ENCODE assay signal across 18 cellular contexts in the genomic region with DNA sequence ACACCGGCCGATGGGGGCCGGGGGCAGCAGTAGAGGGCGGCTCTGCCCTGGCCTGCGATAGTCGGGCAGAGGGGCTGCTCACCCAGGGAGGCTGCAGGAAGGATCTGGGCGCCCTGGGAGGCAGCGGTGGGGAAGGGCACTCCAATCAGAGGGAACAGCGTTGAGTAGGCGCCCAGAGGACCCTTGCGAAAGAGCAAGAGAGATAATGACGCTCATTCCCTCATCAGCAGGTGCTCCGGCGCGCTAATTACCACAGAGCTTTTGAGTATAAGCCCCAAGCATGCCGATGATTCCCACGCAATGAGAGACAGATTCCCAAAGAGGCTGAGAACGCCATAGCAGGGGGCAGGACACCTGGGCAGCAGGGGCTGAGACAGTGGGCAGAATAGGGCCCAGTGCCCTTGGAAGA.
A peak's percentile ranks its signal among the peaks of the same experiment; 100 is the strongest.
DNase-seq lines count a peak whose midpoint lies in the region; ATAC-seq and TF ChIP-seq lines count a peak whose summit lies in the region.
"Had no signal": no experiment of that assay in that cellular context is flagged by ENCODE, and none has a peak within 500 bp of the region (broad histone marks: within the 10 kb centered on the region; RNA-seq: fewer than 3 reads in every experiment).

No MANE protein-coding gene starts in this region.

- no peaks in the 10 kb centered on the region for H3K9me3 Mint-ChIP-seq in natural killer cell treated with Interleukin-12 subunit alpha and Interleukin-12 subunit beta and Interleukin-15 and Interleukin-18, amount 100 ng/mL, for 72 hours
- no peaks in the 10 kb centered on the region for H3K9me3 Mint-ChIP-seq in natural killer cell
- H3K9me3 Mint-ChIP-seq in nephron progenitor cell = peaks cover 1% of the 10 kb centered on the region
- H3K9me3 Mint-ChIP-seq: activated T-cell treated with anti-CD3 and anti-CD28 coated beads, Interleukin-2, amount 50 U/mL, for 24 hours had no signal

- H3K27ac Mint-ChIP-seq in natural killer cell treated with Interleukin-12 subunit alpha and Interleukin-12 subunit beta and Interleukin-15 and Interleukin-18, amount 100 ng/mL, for 72 hours = no peak overlapping the region
- peak overlapping the region in 1 of 2 donors; percentile 92 for H3K27ac Mint-ChIP-seq in natural killer cell
- peak overlapping the region; percentile 40 for H3K27ac Mint-ChIP-seq in nephron progenitor cell
- H3K27ac Mint-ChIP-seq: activated T-cell treated with anti-CD3 and anti-CD28 coated beads, Interleukin-2, amount 50 U/mL, for 24 hours had no signal

- no peak for ATAC-seq in natural killer cell treated with Interleukin-12 subunit alpha and Interleukin-12 subunit beta and Interleukin-15 and Interleukin-18, amount 100 ng/mL, for 72 hours
- ATAC-seq in natural killer cell (no peak), Right ventricle myocardium superior (ENCODE audit: poor library complexity) (no peak), GM18505 (IDR thresholded peaks at IDR 0.05; ENCODE audit: unreplicated experiment) (no peak), foreskin keratinocyte (no peak)
- ATAC-seq: GM12878 had no signal

- H3K27me3 ChIP-seq in foreskin keratinocyte = no peaks in the 10 kb centered on the region
- H3K27me3 ChIP-seq: stomach, uterus had no signal

- no peak overlapping the region for H3K4me3 Mint-ChIP-seq in natural killer cell treated with Interleukin-12 subunit alpha and Interleukin-12 subunit beta and Interleukin-15 and Interleukin-18, amount 100 ng/mL, for 72 hours
- H3K4me3 Mint-ChIP-seq in natural killer cell = no peak overlapping the region
- no peak overlapping the region for H3K4me3 Mint-ChIP-seq in nephron progenitor cell
- H3K4me3 Mint-ChIP-seq: activated T-cell treated with anti-CD3 and anti-CD28 coated beads, Interleukin-2, amount 50 U/mL, for 24 hours had no signal

- peaks cover 13% of the 10 kb centered on the region for H3K4me1 ChIP-seq in foreskin keratinocyte
- H3K4me1 ChIP-seq: uterus had no signal

- no peak for TF ChIP-seq POLR2A in GM18505 (IDR thresholded peaks at IDR 0.05; ENCODE audit: borderline replicate concordance, extremely low read depth, insufficient read depth, insufficient read length)

- no peak overlapping the region for H3K27ac ChIP-seq in foreskin keratinocyte
- H3K27ac ChIP-seq: stomach had no signal

- H3K27me3 Mint-ChIP-seq in natural killer cell treated with Interleukin-12 subunit alpha and Interleukin-12 subunit beta and Interleukin-15 and Interleukin-18, amount 100 ng/mL, for 72 hours = peaks cover 0 to 4% of the 10 kb centered on the region in 2 donors
- H3K27me3 Mint-ChIP-seq in natural killer cell (ENCODE audit: low read depth in 2 of 2) (peaks cover 0 to 6% of the 10 kb centered on the region in 2 donors), nephron progenitor cell (ENCODE audit: low read depth, poor library complexity) (no peaks in the 10 kb centered on the region)
- H3K27me3 Mint-ChIP-seq: activated T-cell treated with anti-CD3 and anti-CD28 coated beads, Interleukin-2, amount 50 U/mL, for 24 hours had no signal

- peak; percentile 37 for DNase-seq in natural killer cell treated with Interleukin-12 subunit alpha and Interleukin-12 subunit beta and Interleukin-15 and Interleukin-18, amount 100 ng/mL, for 72 hours (ENCODE audit: low spot score)
- DNase-seq in natural killer cell = no peak
- DNase-seq in Right ventricle myocardium superior = peak; percentile 18
- no peak for DNase-seq in nephron progenitor cell
- no peak for DNase-seq in OCI-M2 (lab: John Stamatoyannopoulos, UW; ENCODE audit: unreplicated experiment)
- DNase-seq in activated CD4-positive, alpha-beta T cell treated with anti-CD3 and anti-CD28 coated beads, Interleukin-2, amount 50 U/mL, for 4 hours = no peak
- no peak for DNase-seq in foreskin keratinocyte
- DNase-seq: activated T-cell treated with anti-CD3 and anti-CD28 coated beads, Interleukin-2, amount 50 U/mL, for 24 hours; Calu3; caudate nucleus; hypothalamus; NCI-H1694; NCI-H446; OCI-M1; stomach; uterus had no signal

- H3K4me1 Mint-ChIP-seq in natural killer cell treated with Interleukin-12 subunit alpha and Interleukin-12 subunit beta and Interleukin-15 and Interleukin-18, amount 100 ng/mL, for 72 hours (ENCODE audit: low read depth in 2 of 2) = peaks cover 25 to 41% of the 10 kb centered on the region in 2 donors
- H3K4me1 Mint-ChIP-seq in natural killer cell = peaks cover 37 to 52% of the 10 kb centered on the region in 2 donors
- peaks cover 57% of the 10 kb centered on the region for H3K4me1 Mint-ChIP-seq in nephron progenitor cell

- H3K36me3 Mint-ChIP-seq in natural killer cell treated with Interleukin-12 subunit alpha and Interleukin-12 subunit beta and Interleukin-15 and Interleukin-18, amount 100 ng/mL, for 72 hours = no peaks in the 10 kb centered on the region
- H3K36me3 Mint-ChIP-seq in natural killer cell = no peaks in the 10 kb centered on the region
- H3K36me3 Mint-ChIP-seq in nephron progenitor cell (ENCODE audit: low read depth) = peaks cover 9% of the 10 kb centered on the region

- TF ChIP-seq CTCF in natural killer cell (IDR thresholded peaks at IDR 0.05) (no peak), nephron progenitor cell (IDR thresholded peaks at IDR 0.05) (no peak), foreskin keratinocyte (conservative IDR thresholded peaks at IDR 0.05) (no peak)

- intact Hi-C loops in natural killer cell (cut with micrococcal nuclease) (no loop called here), Right ventricle myocardium superior (cut with DNase I) (no loop called here)

Comparison
In these comparisons a context has a peak if more than half of its experiments do, and no peak if none do; other contexts are left out.
1. DNase-seq: peak in natural killer cell treated with Interleukin-12 subunit alpha and Interleukin-12 subunit beta and Interleukin-15 and Interleukin-18, amount 100 ng/mL, for 72 hours (single experiment) and Right ventricle myocardium superior (single experiment); none in natural killer cell (single experiment), nephron progenitor cell (single experiment), OCI-M2 (single experiment), activated CD4-positive, alpha-beta T cell treated with anti-CD3 and anti-CD28 coated beads, Interleukin-2, amount 50 U/mL, for 4 hours (0 of 2) and foreskin keratinocyte (0 of 2).